ENCODE assay signal across 8 cellular contexts in genomic region chr14:83300454-83301064, GRCh38.
DNase-seq lines count a peak whose midpoint lies in the region; ATAC-seq and TF ChIP-seq lines count a peak whose summit lies in the region.

No MANE protein-coding gene starts in this region.

- H3K4me3 Mint-ChIP-seq in brain, result peak overlapping the region in 2 of 5 experiments; percentile 62 to 66

- H3K4me1 Mint-ChIP-seq in brain, result peaks cover 27% of the 10 kb centered on the region

- DNase-seq in ACHN (peak; percentile 31), NCI-H1694 (lab: John Stamatoyannopoulos, UW) (peak; percentile 73), medulla oblongata (ENCODE audit: extremely low spot score) (peak; percentile 30), mucosa of gallbladder (ENCODE audit: low spot score) (no peak), germinal center (ENCODE audit: low spot score) (no peak), T-helper 1 cell (no peak)

- peak overlapping the region in 4 of 5 experiments; percentile 66 to 97 (median 71) for H3K27ac Mint-ChIP-seq in brain

- in situ Hi-C loops in ACHN (cut with HindIII; ENCODE audit: low pct_ligation_motif_present, low pct_unique_long_range_greater_than_20kb, low sequenced_read_pairs), result no loop called here

- no peaks in the 10 kb centered on the region for H3K9me3 Mint-ChIP-seq in brain

- no peak for TF ChIP-seq POLR2A in GM18505 (IDR thresholded peaks at IDR 0.05; ENCODE audit: borderline replicate concordance, extremely low read depth, insufficient read depth, insufficient read length)

- peak; percentile 85 to 90 for TF ChIP-seq CTCF in brain (conservative IDR thresholded peaks at IDR 0.05)

- H3K36me3 Mint-ChIP-seq in brain, result no peaks in the 10 kb centered on the region

- H3K27me3 Mint-ChIP-seq in brain, result no peaks in the 10 kb centered on the region

- ATAC-seq in GM18505 (IDR thresholded peaks at IDR 0.05; ENCODE audit: unreplicated experiment), result peak; percentile 73

Comparison
In these comparisons a context has a peak if more than half of its experiments do, and no peak if none do; other contexts are left out.
1. DNase-seq: peak in ACHN (single experiment), NCI-H1694 (single experiment) and medulla oblongata (single experiment); none in mucosa of gallbladder (single experiment), germinal center (single experiment) and T-helper 1 cell (0 of 5).